Comparison of ENCODE assay signal across 11 cellular contexts in genomic region chr9:137167752-137168574, GRCh38. TPM values are rescaled to one million over a fixed set of nuclear protein-coding genes. Genes with fewer than 3 reads are reported as not detected.
DNase-seq lines count a peak whose midpoint lies in the region; ATAC-seq and FAIRE-seq lines count a peak whose summit lies in the region.
"Had no signal": no experiment of that assay in that cellular context is flagged by ENCODE, and none has a peak within 500 bp of the region (broad histone marks: within the 10 kb centered on the region; RNA-seq: fewer than 3 reads in every experiment).

No MANE protein-coding gene starts in this region.

- peaks cover 6 to 24% of the 10 kb centered on the region in 2 donors for H3K27me3 ChIP-seq in small intestine (ENCODE audit: control insufficient read depth in 2 of 2, insufficient read depth in 2 of 2, low read length in 2 of 2)

- peaks cover 0 to 3% of the 10 kb centered on the region in 2 donors for H3K4me1 Mint-ChIP-seq in effector memory CD8-positive, alpha-beta T cell (ENCODE audit: low read depth in 2 of 2)
- no peaks in the 10 kb centered on the region for H3K4me1 Mint-ChIP-seq in activated CD4-positive, alpha-beta T cell treated with anti-CD3 and anti-CD28 coated beads, Interleukin-2, amount 10 ng/mL, durations not matched to agents 7 days and 5 days

- H3K4me3 ChIP-seq in small intestine (ENCODE audit: low read depth in 1 of 2, low read length in 2 of 2) = peak overlapping the region in 1 of 2 donors; percentile 48

- no peaks in the 10 kb centered on the region for H3K9me3 ChIP-seq in small intestine (ENCODE audit: control insufficient read depth, low read depth)

- H3K36me3 Mint-ChIP-seq in effector memory CD8-positive, alpha-beta T cell (ENCODE audit: insufficient read depth) = peaks cover 3% of the 10 kb centered on the region
- H3K36me3 Mint-ChIP-seq in activated CD4-positive, alpha-beta T cell treated with anti-CD3 and anti-CD28 coated beads, Interleukin-2, amount 10 ng/mL, durations not matched to agents 7 days and 5 days (ENCODE audit: low read depth) = no peaks in the 10 kb centered on the region

- H3K27me3 Mint-ChIP-seq in effector memory CD8-positive, alpha-beta T cell = peaks cover 24 to 63% of the 10 kb centered on the region in 2 donors
- peaks cover 32% of the 10 kb centered on the region for H3K27me3 Mint-ChIP-seq in activated CD4-positive, alpha-beta T cell treated with anti-CD3 and anti-CD28 coated beads, Interleukin-2, amount 10 ng/mL, durations not matched to agents 7 days and 5 days

- no peak overlapping the region for H3K27ac Mint-ChIP-seq in effector memory CD8-positive, alpha-beta T cell
- H3K27ac Mint-ChIP-seq in activated CD4-positive, alpha-beta T cell treated with anti-CD3 and anti-CD28 coated beads, Interleukin-2, amount 10 ng/mL, durations not matched to agents 7 days and 5 days = no peak overlapping the region

- no peak for FAIRE-seq in small intestine (lab: Jason Lieb, UNC)

- no peak overlapping the region for H3K27ac ChIP-seq in small intestine (ENCODE audit: low read depth in 1 of 2, low read length in 1 of 2)

- peak; percentile 19 for ATAC-seq in effector memory CD8-positive, alpha-beta T cell (replicated peaks)
- ATAC-seq in HG03442 (IDR thresholded peaks at IDR 0.05; ENCODE audit: unreplicated experiment) = no peak

- H3K36me3 ChIP-seq in small intestine (ENCODE audit: control insufficient read depth in 2 of 2, insufficient read depth in 2 of 2, low read length in 2 of 2) = no peaks in the 10 kb centered on the region

- H3K4me3 Mint-ChIP-seq in effector memory CD8-positive, alpha-beta T cell = peak overlapping the region in 1 of 2 donors; percentile 67
- no peak overlapping the region for H3K4me3 Mint-ChIP-seq in activated CD4-positive, alpha-beta T cell treated with anti-CD3 and anti-CD28 coated beads, Interleukin-2, amount 10 ng/mL, durations not matched to agents 7 days and 5 days

- POLR2A ChIA-PET in activated CD4-positive, alpha-beta T cell treated with anti-CD3 and anti-CD28 coated beads, Interleukin-2, amount 10 ng/mL, durations not matched to agents 7 days and 5 days (lab: Charles Lee) = no interaction called here

- 2 to 6% (median 4%) methylated on average over 38 to 57 of the region's 57 CpGs for WGBS in small intestine, 3 donors

- DNase-seq in NCI-H1417 (lab: John Stamatoyannopoulos, UW) = peak in 2 of 3 experiments; percentile 33 to 55
- no peak for DNase-seq in NCI-H1417 treated with DMSO at 0.1 percent for 48 hours (lab: John Stamatoyannopoulos, UW)
- DNase-seq in NCI-H226 = peak; percentile 56
- no peak for DNase-seq in effector memory CD8-positive, alpha-beta T cell
- peak; percentile 78 for DNase-seq in small intestine
- no peak for DNase-seq in activated CD4-positive, alpha-beta T cell treated with anti-CD3 and anti-CD28 coated beads, Interleukin-2, amount 10 ng/mL, durations not matched to agents 7 days and 5 days
- no peak for DNase-seq in HT-29 (ENCODE audit: low spot score)
- DNase-seq: ACHN; activated naive CD4-positive, alpha-beta T cell treated with Interleukin-2 at 50 U/mL for 16 hours; NCI-H187 had no signal

- peaks cover 0 to 5% of the 10 kb centered on the region in 2 donors for H3K4me1 ChIP-seq in small intestine (ENCODE audit: control insufficient read depth in 2 of 2, insufficient read depth in 1 of 2, low read depth in 1 of 2, low read length in 1 of 2)

- CTCF ChIA-PET in activated CD4-positive, alpha-beta T cell treated with anti-CD3 and anti-CD28 coated beads, Interleukin-2, amount 10 ng/mL, durations not matched to agents 7 days and 5 days (lab: Charles Lee) = interaction anchor here (1.2 kb wide), 1 partner anchor 133 kb away, joined by 3 read pairs; no protein-coding TSS in a partner anchor

- H3K9me3 Mint-ChIP-seq in effector memory CD8-positive, alpha-beta T cell = no peaks in the 10 kb centered on the region
- no peaks in the 10 kb centered on the region for H3K9me3 Mint-ChIP-seq in activated CD4-positive, alpha-beta T cell treated with anti-CD3 and anti-CD28 coated beads, Interleukin-2, amount 10 ng/mL, durations not matched to agents 7 days and 5 days

RNA-seq across cellular contexts. Expression of gene LRRC26, which starts 1.9 kb away (rescaled TPM):
- polyA plus RNA-seq in small intestine = 1 to 10 TPM in 2 of 3 donors, under 1 TPM in 1; 0.67 to 1.5 (median 1.4) TPM
- not detected for total RNA-seq in activated CD4-positive, alpha-beta T cell treated with anti-CD3 and anti-CD28 coated beads, Interleukin-2, amount 10 ng/mL, durations not matched to agents 7 days and 5 days
- 0.43 and 0.44 TPM in 2 replicates for total RNA-seq in HT-29 (2014; rRNA removed; shearing (Covaris generic))

RNA-seq across cellular contexts. Expression of gene TMEM210, which starts 3.9 kb away (rescaled TPM):
- polyA plus RNA-seq in small intestine = not detected
- total RNA-seq in activated CD4-positive, alpha-beta T cell treated with anti-CD3 and anti-CD28 coated beads, Interleukin-2, amount 10 ng/mL, durations not matched to agents 7 days and 5 days = not detected
- total RNA-seq in HT-29 (2014; rRNA removed; shearing (Covaris generic)) = not detected in 2 replicates

RNA-seq across cellular contexts. Expression of gene ANAPC2, which starts 20.4 kb away (rescaled TPM):
- polyA plus RNA-seq in small intestine = 10 to 100 TPM; 20.0 to 39.6 (median 34.4) TPM
- total RNA-seq in activated CD4-positive, alpha-beta T cell treated with anti-CD3 and anti-CD28 coated beads, Interleukin-2, amount 10 ng/mL, durations not matched to agents 7 days and 5 days = 10 to 100 TPM; 61.3 to 76.1 TPM
- total RNA-seq in HT-29 (2014; rRNA removed; shearing (Covaris generic)) = 60.6 and 64.0 TPM in 2 replicates

RNA-seq across cellular contexts. Expression of gene SSNA1, which starts 20.5 kb away (rescaled TPM):
- 100 to 1,000 TPM in 2 of 3 donors, 10 to 100 TPM in 1; 92.0 to 146 (median 113) TPM for polyA plus RNA-seq in small intestine
- 10 to 100 TPM; 74.8 to 81.3 TPM for total RNA-seq in activated CD4-positive, alpha-beta T cell treated with anti-CD3 and anti-CD28 coated beads, Interleukin-2, amount 10 ng/mL, durations not matched to agents 7 days and 5 days
- 184 and 208 TPM in 2 replicates for total RNA-seq in HT-29 (2014; rRNA removed; shearing (Covaris generic))

RNA-seq across cellular contexts. Expression of gene GRIN1, which starts 29.0 kb away (rescaled TPM):
- polyA plus RNA-seq in small intestine = under 1 TPM in 1 of 3 donors, not detected in 2; 0.79 TPM
- under 1 TPM in 1 of 2 experiments, not detected in 1; 0.05 TPM for total RNA-seq in activated CD4-positive, alpha-beta T cell treated with anti-CD3 and anti-CD28 coated beads, Interleukin-2, amount 10 ng/mL, durations not matched to agents 7 days and 5 days
- 0.39 and 3.0 TPM in 2 replicates for total RNA-seq in HT-29 (2014; rRNA removed; shearing (Covaris generic))

Comparison
In these comparisons a context has a peak if more than half of its experiments do, and no peak if none do; other contexts are left out.
1. DNase-seq: peak in NCI-H1417 (2 of 3), NCI-H226 (single experiment) and small intestine (single experiment); none in NCI-H1417 treated with DMSO at 0.1 percent for 48 hours (single experiment), effector memory CD8-positive, alpha-beta T cell (0 of 3), activated CD4-positive, alpha-beta T cell treated with anti-CD3 and anti-CD28 coated beads, Interleukin-2, amount 10 ng/mL, durations not matched to agents 7 days and 5 days (single experiment) and HT-29 (single experiment).